Comparison of ENCODE assay signal across 21 cellular contexts in genomic region chr2:177880278-177880677, GRCh38.
"Had no signal": no experiment of that assay in that cellular context is flagged by ENCODE, and none has a peak within 500 bp of the region (broad histone marks: within the 10 kb centered on the region; RNA-seq: fewer than 3 reads in every experiment).

No MANE protein-coding gene starts in this region.

- FAIRE-seq: RCC 7860 had no signal

- H3K9me3 ChIP-seq: MG63, SJCRH30 had no signal

- H3K4me1 ChIP-seq: SJCRH30 had no signal

- ATAC-seq: SK-N-SH treated with all-trans-retinoic acid at 6 μM for 48 hours had no signal

- H3K36me3 ChIP-seq: MG63, SJCRH30 had no signal

- H3K27me3 ChIP-seq: MG63, SJCRH30 had no signal

- H3K27ac ChIP-seq: SJCRH30 had no signal

- H3K4me3 ChIP-seq: MG63, SJCRH30 had no signal

- DNase-seq: IMR-90, Karpas-422, KG1, MG63, NCI-H1092, NCI-H1105 treated with DMSO at 0.1 percent for 48 hours, NCI-H1417 treated with DMSO at 0.1 percent for 48 hours, NCI-H146, NCI-H1694 treated with DMSO at 0.1 percent for 48 hours, NCI-H1930, NCI-H2081, NCI-H2107, NCI-H2227 treated with DMSO at 0.1 percent for 48 hours, NCI-H524, NCI-H526 treated with DMSO at 0.1 percent for 48 hours, NCI-H774, RPMI8226, SHP77 treated with DMSO at 0.1 percent for 48 hours, SJCRH30 had no signal
